14 cellular contexts compared by ENCODE assay signal in the genomic region with DNA sequence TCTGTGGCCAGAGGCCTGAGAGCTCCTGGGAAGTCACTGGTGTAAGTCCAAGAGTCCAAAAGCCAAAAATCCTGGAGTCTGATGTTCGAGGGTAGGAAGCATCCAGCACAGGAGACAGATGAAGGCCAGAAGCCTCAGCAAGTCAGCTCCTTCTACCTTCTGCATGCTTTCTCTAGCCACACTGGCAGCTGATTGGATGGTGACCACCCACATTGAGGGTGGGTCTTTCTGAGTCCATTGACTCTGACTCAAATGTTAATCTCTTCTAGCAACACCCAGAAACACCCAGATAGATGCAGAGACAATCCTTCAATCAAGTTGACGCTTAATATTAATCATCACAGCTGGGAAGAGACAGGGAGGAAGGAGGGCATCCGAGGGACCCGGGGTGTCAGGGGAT.
DNase-seq lines count a peak whose midpoint lies in the region; ATAC-seq and TF ChIP-seq lines count a peak whose summit lies in the region.
"Had no signal": no experiment of that assay in that cellular context is flagged by ENCODE, and none has a peak within 500 bp of the region (broad histone marks: within the 10 kb centered on the region; RNA-seq: fewer than 3 reads in every experiment).

No MANE protein-coding gene starts in this region.

- TF ChIP-seq CTCF in GM23338 (conservative IDR thresholded peaks at IDR 0.05; ENCODE audit: low read depth in 2 of 2) (no peak), OCI-LY3 (IDR thresholded peaks at IDR 0.05; ENCODE audit: low read depth, low read length) (no peak), neural cell (IDR thresholded peaks at IDR 0.05; ENCODE audit: poor library complexity, severe bottlenecking) (no peak), esophagus squamous epithelium (IDR thresholded peaks at IDR 0.05) (no peak)

- no peak for TF ChIP-seq EP300 in neural cell (conservative IDR thresholded peaks at IDR 0.05; ENCODE audit: poor library complexity, severe bottlenecking)

- H3F3A ChIP-seq in GM23338 (replicated peaks; ENCODE audit: low read depth) (no peaks in the 10 kb centered on the region), neural cell (ENCODE audit: insufficient read depth, low read length, poor library complexity, severe bottlenecking) (no peaks in the 10 kb centered on the region)

- no peak overlapping the region for H3K4me3 Mint-ChIP-seq in GM23338
- H3K4me3 Mint-ChIP-seq: CD4-positive, alpha-beta memory T cell had no signal

- peak overlapping the region; percentile 45; the same call in 1 of the 2 replicates for H3K27ac Mint-ChIP-seq in GM23338
- H3K27ac Mint-ChIP-seq: CD4-positive, alpha-beta memory T cell had no signal

- peaks cover 11% of the 10 kb centered on the region for H3K79me2 ChIP-seq in GM23338 (replicated peaks; ENCODE audit: insufficient read depth)
- no peaks in the 10 kb centered on the region for H3K79me2 ChIP-seq in OCI-LY3 (ENCODE audit: low read length)
- H3K79me2 ChIP-seq in neural cell (replicated peaks; ENCODE audit: insufficient read depth, low read length), result no peaks in the 10 kb centered on the region

- WGBS in esophagus squamous epithelium, 2 donors, result 59 to 66% methylated on average over 4 of the region's 4 CpGs

- H3K4me3 ChIP-seq in GM23338, result no peak overlapping the region
- no peak overlapping the region for H3K4me3 ChIP-seq in OCI-LY3 (ENCODE audit: low read length)
- H3K4me3 ChIP-seq in neural cell (ENCODE audit: low read length), result peak overlapping the region; percentile 8
- no peak overlapping the region for H3K4me3 ChIP-seq in esophagus squamous epithelium

- H3K27me3 Mint-ChIP-seq in GM23338 (ENCODE audit: insufficient read depth, low read depth, poor library complexity), result peaks cover 6% of the 10 kb centered on the region

- no peak overlapping the region for H3K27ac ChIP-seq in GM23338 (ENCODE audit: low read depth)
- H3K27ac ChIP-seq in OCI-LY3 (ENCODE audit: low read length), result 0 out of 2 replicates have a peak overlapping the region, but pooled peaks have one; percentile 1
- no peak overlapping the region for H3K27ac ChIP-seq in neural cell (ENCODE audit: low read length)
- no peak overlapping the region for H3K27ac ChIP-seq in esophagus squamous epithelium

- no peak for TF ChIP-seq POLR2A in esophagus squamous epithelium (IDR thresholded peaks at IDR 0.05)

- H3K4me1 Mint-ChIP-seq in GM23338, result peaks cover 22% of the 10 kb centered on the region
- H3K4me1 Mint-ChIP-seq: CD4-positive, alpha-beta memory T cell had no signal

- H4K20me1 ChIP-seq in GM23338 (replicated peaks; ENCODE audit: insufficient read depth) (peaks cover 3% of the 10 kb centered on the region; the same call in 1 of the 2 replicates), OCI-LY3 (ENCODE audit: insufficient read depth, low read length) (no peaks in the 10 kb centered on the region), neural cell (ENCODE audit: insufficient read depth) (no peaks in the 10 kb centered on the region)

- ATAC-seq in GM23338, result peak; percentile 28; the same call in 1 of the 3 replicates
- no peak for ATAC-seq in GM21390 (IDR thresholded peaks at IDR 0.05; ENCODE audit: unreplicated experiment)

- peaks cover 10% of the 10 kb centered on the region for H3K4me1 ChIP-seq in GM23338 (ENCODE audit: insufficient read depth)
- H3K4me1 ChIP-seq in OCI-LY3 (ENCODE audit: low read length), result peaks cover 19% of the 10 kb centered on the region
- no peaks in the 10 kb centered on the region for H3K4me1 ChIP-seq in esophagus squamous epithelium

- no peak overlapping the region for H2AFZ ChIP-seq in GM23338
- H2AFZ ChIP-seq in OCI-LY3 (ENCODE audit: low read depth, low read length), result no peak overlapping the region; the same call in 1 of the 2 replicates
- no peak overlapping the region for H2AFZ ChIP-seq in neural cell (ENCODE audit: low read depth, low read length)

- H3K9me3 ChIP-seq in OCI-LY3 (ENCODE audit: insufficient read depth, low read length) (peaks cover 5% of the 10 kb centered on the region; the same call in 1 of the 2 replicates), neural cell (ENCODE audit: low read length) (peaks cover 3% of the 10 kb centered on the region), esophagus squamous epithelium (no peaks in the 10 kb centered on the region)

- intact Hi-C loops in esophagus squamous epithelium (cut with DNase I), result no loop called here

- no peak for DNase-seq in GM23338 (ENCODE audit: low spot score)
- no peak for DNase-seq in NOMO-1 treated with DMSO at 0.1 percent for 48 hours (lab: John Stamatoyannopoulos, UW; ENCODE audit: unreplicated experiment)
- no peak for DNase-seq in esophagus squamous epithelium (lab: John Stamatoyannopoulos, UW)
- DNase-seq: C1 segment of cervical spinal cord; Calu3; CD4-positive, alpha-beta memory T cell; COR-L47; DMS53; DND-41; H7; HCEC 1CT had no signal

- H3K9me2 ChIP-seq in GM23338 (ENCODE audit: insufficient read depth) (0 out of 2 replicates have a peak, but pooled peaks cover 4% of the 10 kb centered on the region), neural cell (ENCODE audit: insufficient read depth, low read length) (no peaks in the 10 kb centered on the region)

- no peaks in the 10 kb centered on the region for H3K27me3 ChIP-seq in GM23338 (ENCODE audit: insufficient read depth)
- H3K27me3 ChIP-seq in OCI-LY3 (ENCODE audit: low read depth, low read length), result peaks cover 4% of the 10 kb centered on the region; the same call in 1 of the 2 replicates
- no peaks in the 10 kb centered on the region for H3K27me3 ChIP-seq in neural cell (ENCODE audit: insufficient read depth, low read depth, low read length)
- H3K27me3 ChIP-seq in esophagus squamous epithelium, result no peaks in the 10 kb centered on the region

- H3K36me3 ChIP-seq in GM23338 (ENCODE audit: insufficient read depth) (no peaks in the 10 kb centered on the region), OCI-LY3 (replicated peaks; ENCODE audit: low read depth, low read length) (no peaks in the 10 kb centered on the region), neural cell (ENCODE audit: insufficient read depth, low read length) (no peaks in the 10 kb centered on the region), esophagus squamous epithelium (no peaks in the 10 kb centered on the region)

- no peak for TF ChIP-seq RAD21 in neural cell (conservative IDR thresholded peaks at IDR 0.05)

- H3K9ac ChIP-seq in OCI-LY3 (ENCODE audit: low read length), result no peak overlapping the region
- H3K9ac ChIP-seq in neural cell (ENCODE audit: low read length), result no peak overlapping the region

- H3K4me2 ChIP-seq in GM23338 (no peak overlapping the region), OCI-LY3 (ENCODE audit: low read length) (no peak overlapping the region), neural cell (ENCODE audit: low read length) (no peak overlapping the region)

- no peaks in the 10 kb centered on the region for H3K9me3 Mint-ChIP-seq in GM23338

- H3K36me3 Mint-ChIP-seq in GM23338 (ENCODE audit: low read depth), result peaks cover 18% of the 10 kb centered on the region; the same call in 2 of the 3 replicates
- H3K36me3 Mint-ChIP-seq: CD4-positive, alpha-beta memory T cell had no signal

TF ChIP-seq in GM23338, 12 proteins besides CTCF, POLR2A, EP300 and RAD21 (continues in another document):
- TF ChIP-seq POLR2AphosphoS5 (IDR thresholded peaks at IDR 0.05; ENCODE audit: low read depth), result no peak
- no peak for TF ChIP-seq NANOG (IDR thresholded peaks at IDR 0.05; ENCODE audit: borderline replicate concordance)
- no peak for TF ChIP-seq CREB1 (CRISPR knock-in tag; IDR thresholded peaks at IDR 0.05; ENCODE audit: low read depth)
- TF ChIP-seq STAT1 (IDR thresholded peaks at IDR 0.05; ENCODE audit: unreplicated experiment), result no peak

TF ChIP-seq in neural cell, 6 proteins besides CTCF, POLR2A, EP300 and RAD21:
- TF ChIP-seq MXI1 (conservative IDR thresholded peaks at IDR 0.05; ENCODE audit: poor library complexity, severe bottlenecking) (no peak), EZH2 (IDR thresholded peaks at IDR 0.05; ENCODE audit: borderline replicate concordance, insufficient read depth, low read length, poor library complexity, severe bottlenecking) (no peak), POLR2AphosphoS5 (IDR thresholded peaks at IDR 0.05) (no peak), TAF1 (IDR thresholded peaks at IDR 0.05; ENCODE audit: low read depth) (no peak)
